Comparison of ENCODE assay signal across 8 cellular contexts in the genomic region with DNA sequence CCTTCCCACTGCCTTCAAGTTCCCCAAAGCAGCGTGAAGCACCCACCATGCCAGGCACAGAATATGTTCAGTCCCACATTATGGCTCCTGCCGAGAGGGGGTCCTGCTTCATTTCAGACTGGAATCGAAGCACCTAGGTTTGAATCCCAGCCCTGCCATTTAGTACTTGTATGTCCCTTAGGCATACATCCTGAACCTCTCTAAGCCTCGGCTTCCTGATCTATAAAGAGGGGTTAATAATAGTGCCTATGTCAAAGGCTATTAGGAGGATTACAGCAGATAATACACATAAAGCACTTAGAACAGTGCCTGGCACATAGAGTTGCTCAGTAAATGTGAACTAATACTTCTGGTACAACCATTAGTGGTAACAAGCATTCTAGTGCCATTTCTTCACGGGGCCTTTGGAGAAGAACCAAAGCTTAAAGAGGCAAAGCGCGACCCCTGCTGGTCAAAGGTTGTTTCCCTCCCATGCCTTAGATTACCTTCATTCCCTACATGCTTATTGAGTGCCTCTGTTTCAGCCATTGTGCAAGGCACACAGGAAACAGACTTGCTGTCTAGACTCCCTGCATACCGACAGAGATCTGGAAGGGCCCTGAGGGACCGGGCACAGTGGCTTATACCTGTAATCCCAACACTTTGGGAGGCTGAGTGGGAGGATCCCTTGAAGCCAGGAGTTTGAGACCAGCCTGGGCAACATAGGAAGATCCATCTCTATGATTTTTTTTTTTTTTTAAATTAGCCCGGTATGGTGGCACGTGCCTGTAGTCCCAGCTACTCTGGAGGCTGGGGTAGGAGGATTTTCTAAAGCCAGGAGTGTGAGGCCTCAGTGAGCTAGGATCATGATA.
DNase-seq lines count a peak whose midpoint lies in the region; ATAC-seq, FAIRE-seq and TF ChIP-seq lines count a peak whose summit lies in the region.

No MANE protein-coding gene starts in this region.

- no peaks in the 10 kb centered on the region for H3K9me3 ChIP-seq in A673 (ENCODE audit: low read depth, low read length, poor library complexity, severe bottlenecking)

- H3K4me1 ChIP-seq in A673 (ENCODE audit: insufficient read depth, low read length, poor library complexity, severe bottlenecking) = peaks cover 4% of the 10 kb centered on the region

- no peak overlapping the region for H3K27ac ChIP-seq in A673 (ENCODE audit: low read depth, low read length, poor library complexity, severe bottlenecking)

- ATAC-seq in HG03175 (IDR thresholded peaks at IDR 0.05; ENCODE audit: unreplicated experiment) = peak; percentile 76
- ATAC-seq in activated CD4-positive, CD25-positive, alpha-beta regulatory T cell treated with anti-CD3 and anti-CD28 coated beads, Interleukin-2, amount 50 U/mL, for 24 hours = peak; percentile 42 to 51
- peak; percentile 77 for ATAC-seq in left colon

- no peak overlapping the region for H3K4me3 ChIP-seq in A673 (ENCODE audit: low read depth, low read length, poor library complexity, severe bottlenecking)

- H3K27me3 ChIP-seq in A673 (replicated peaks; ENCODE audit: insufficient read depth, low read depth, low read length, poor library complexity) = no peaks in the 10 kb centered on the region

- intact Hi-C loops in A673 (cut with micrococcal nuclease; ENCODE audit: unreplicated experiment) (loop anchor here (1.0 kb wide), 1 partner anchor 191 kb away; no protein-coding TSS in a partner anchor), left colon (cut with DNase I, micrococcal nuclease) (loop anchor here (5.0 to 10.0 kb wide), 2 partner anchors 104 to 191 kb away; no protein-coding TSS in a partner anchor)

- TF ChIP-seq CTCF in A673 (conservative IDR thresholded peaks at IDR 0.05; ENCODE audit: low read depth, low read length) = peak; percentile 91

- FAIRE-seq in GM18507 (lab: Jason Lieb, UNC) = peak; percentile 90

- no TSS peak for BruUV-seq in A673 (replicated peaks; lab: Mats Ljungman, UMichigan)

- H3K36me3 ChIP-seq in A673 (ENCODE audit: insufficient read depth, low read length, poor library complexity, severe bottlenecking) = no peaks in the 10 kb centered on the region

- CTCF ChIA-PET in A673 (lab: Charles Lee) = interaction anchor here (0.6 to 3.1 kb wide), 9 partner anchors 12 to 210 kb away, joined by 3 to 18 read pairs (median 5); no protein-coding TSS in a partner anchor

- POLR2A ChIA-PET in A673 (lab: Charles Lee; ENCODE audit: low non-redundant PET) = no interaction called here

- peak; percentile 92 for DNase-seq in A673 (ENCODE audit: low spot score)
- peak; percentile 67 for DNase-seq in GM18507 (ENCODE audit: extremely low spot score, insufficient read length, low read depth)
- peak; percentile 58 to 80 for DNase-seq in NCI-H446 (lab: John Stamatoyannopoulos, UW)
- DNase-seq in cerebellar cortex (ENCODE audit: low spot score) = peak; percentile 94
- DNase-seq in left colon = peak; percentile 76 to 95
- DNase-seq in stimulated activated CD4-positive, alpha-beta T cell treated with anti-CD3 and anti-CD28 coated beads, Interleukin-2, amount 100 ng/mL, for 4 hours (ENCODE audit: low read depth) = peak; percentile 73
